Comparison of ENCODE assay signal across 15 cellular contexts in the genomic region with DNA sequence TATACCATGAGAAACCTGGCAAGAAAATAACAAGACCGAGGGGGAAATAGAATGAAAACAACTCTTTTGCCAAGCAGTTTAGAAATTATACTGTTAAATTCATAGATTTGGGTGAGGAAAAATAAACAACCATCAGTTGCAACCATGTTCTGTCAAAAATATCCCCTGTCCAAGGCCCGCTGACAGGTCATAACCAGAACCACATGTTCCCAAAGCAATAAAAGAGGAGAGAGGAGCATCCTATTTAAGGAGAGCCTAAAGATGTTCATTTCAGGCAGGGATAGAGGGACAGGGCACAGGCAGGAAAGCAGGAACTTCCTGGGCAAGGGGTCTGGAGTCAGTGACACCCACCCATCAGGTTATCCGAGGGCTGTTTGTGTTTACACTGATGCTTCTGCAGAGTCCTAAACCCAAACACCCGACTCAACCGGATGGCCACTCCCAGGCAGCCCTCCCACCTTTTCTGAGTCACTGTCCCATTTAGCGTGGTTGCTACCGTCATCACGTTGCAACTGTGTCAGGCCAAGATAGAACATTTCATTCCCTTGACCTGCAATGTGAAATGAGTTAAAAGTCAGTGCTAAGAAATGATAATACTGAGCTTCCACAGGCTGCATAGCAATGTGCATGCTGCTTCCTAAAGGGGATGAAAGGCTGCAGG.
DNase-seq lines count a peak whose midpoint lies in the region; ATAC-seq, FAIRE-seq and TF ChIP-seq lines count a peak whose summit lies in the region.
"Had no signal": no experiment of that assay in that cellular context is flagged by ENCODE, and none has a peak within 500 bp of the region (broad histone marks: within the 10 kb centered on the region; RNA-seq: fewer than 3 reads in every experiment).

No MANE protein-coding gene starts in this region.

- FAIRE-seq in keratinocyte (lab: Jason Lieb, UNC) (peak; percentile 57), urothelium cell line (lab: Jason Lieb, UNC) (peak; percentile 89)
- FAIRE-seq: GM18507 had no signal

- H3K36me3 Mint-ChIP-seq in activated T-cell treated with anti-CD3 and anti-CD28 coated beads, Interleukin-2, amount 50 U/mL, for 72 hours (ENCODE audit: insufficient read depth in 2 of 2) = no peaks in the 10 kb centered on the region
- peaks cover 2 to 9% (median 5%) of the 10 kb centered on the region in 3 donors for H3K36me3 Mint-ChIP-seq in CD8-positive, alpha-beta memory T cell

- H3K4me2 ChIP-seq in keratinocyte (ENCODE audit: control insufficient read depth, extremely low read depth, insufficient read depth, low read depth, low read length) = peak overlapping the region; percentile 16

- H3K27me3 Mint-ChIP-seq in activated T-cell treated with anti-CD3 and anti-CD28 coated beads, Interleukin-2, amount 50 U/mL, for 72 hours (ENCODE audit: low read depth) = no peaks in the 10 kb centered on the region
- H3K27me3 Mint-ChIP-seq in CD8-positive, alpha-beta memory T cell = peaks cover 0 to 2% of the 10 kb centered on the region in 2 donors
- H3K27me3 Mint-ChIP-seq: activated CD8-positive, alpha-beta T cell treated with anti-CD3 and anti-CD28 coated beads for 36 hours had no signal

- no peak overlapping the region for H3K27ac ChIP-seq in keratinocyte (ENCODE audit: control insufficient read depth, insufficient read depth, low read length)
- no peak overlapping the region for H3K27ac ChIP-seq in CD8-positive, alpha-beta memory T cell (ENCODE audit: low read depth, low read length)
- H3K27ac ChIP-seq: 22Rv1, HL-60 had no signal

- H3K27ac Mint-ChIP-seq in activated T-cell treated with anti-CD3 and anti-CD28 coated beads, Interleukin-2, amount 50 U/mL, for 72 hours = peak overlapping the region; percentile 76
- peak overlapping the region in 2 of 8 donors; percentile 29 to 46 for H3K27ac Mint-ChIP-seq in CD8-positive, alpha-beta memory T cell
- H3K27ac Mint-ChIP-seq: activated CD8-positive, alpha-beta T cell treated with anti-CD3 and anti-CD28 coated beads for 36 hours; activated naive CD4-positive, alpha-beta T cell treated with anti-CD3 and anti-CD28 coated beads, Interleukin-2, amount 50 U/mL, for 72 hours had no signal

- DNase-seq in activated T-cell treated with anti-CD3 and anti-CD28 coated beads, Interleukin-2, amount 50 U/mL, for 72 hours = no peak
- DNase-seq in activated T-cell treated with anti-CD3 and anti-CD28 coated beads, Interleukin-2, amount 50 U/mL, for 1 hour = no peak
- DNase-seq in choroid plexus epithelial cell (ENCODE audit: low read depth) (peak; percentile 83), keratinocyte (ENCODE audit: low read depth, low spot score) (no peak), urothelium cell line (ENCODE audit: low spot score) (peak; percentile 70)
- DNase-seq in CD8-positive, alpha-beta memory T cell = no peak
- DNase-seq: activated CD8-positive, alpha-beta T cell treated with anti-CD3 and anti-CD28 coated beads for 36 hours; NCI-H1048 had no signal

- H3K79me2 ChIP-seq in keratinocyte (ENCODE audit: control insufficient read depth, insufficient read depth, low read length) = no peaks in the 10 kb centered on the region

- H3K9ac ChIP-seq in keratinocyte (ENCODE audit: control insufficient read depth, extremely low read depth, insufficient read depth, low read length) = no peak overlapping the region

- POLR2A ChIA-PET in CD8-positive, alpha-beta memory T cell (lab: Charles Lee) = no interaction called here

- H3K9me3 Mint-ChIP-seq in activated T-cell treated with anti-CD3 and anti-CD28 coated beads, Interleukin-2, amount 50 U/mL, for 72 hours = peaks cover 3 to 9% of the 10 kb centered on the region in 2 donors
- H3K9me3 Mint-ChIP-seq in CD8-positive, alpha-beta memory T cell = peaks cover 0 to 15% (median 5%) of the 10 kb centered on the region in 5 donors

- no peak overlapping the region for H3K4me3 Mint-ChIP-seq in activated T-cell treated with anti-CD3 and anti-CD28 coated beads, Interleukin-2, amount 50 U/mL, for 72 hours
- no peak overlapping the region for H3K4me3 Mint-ChIP-seq in CD8-positive, alpha-beta memory T cell
- H3K4me3 Mint-ChIP-seq: activated CD8-positive, alpha-beta T cell treated with anti-CD3 and anti-CD28 coated beads for 36 hours had no signal

- H2AFZ ChIP-seq in keratinocyte (ENCODE audit: control insufficient read depth, low read length) = no peak overlapping the region

- no peaks in the 10 kb centered on the region for H3K4me1 Mint-ChIP-seq in activated T-cell treated with anti-CD3 and anti-CD28 coated beads, Interleukin-2, amount 50 U/mL, for 72 hours (ENCODE audit: low read depth)
- H3K4me1 Mint-ChIP-seq in CD8-positive, alpha-beta memory T cell = no peaks in the 10 kb centered on the region

- H4K20me1 ChIP-seq in keratinocyte (ENCODE audit: control insufficient read depth, extremely low read depth, insufficient read depth, low read length) = no peaks in the 10 kb centered on the region

- ATAC-seq in activated T-cell treated with anti-CD3 and anti-CD28 coated beads, Interleukin-2, amount 50 U/mL, for 72 hours (replicated peaks in 1 of 2) = no peak
- no peak for ATAC-seq in HG02938 (IDR thresholded peaks at IDR 0.05; ENCODE audit: unreplicated experiment)
- no peak for ATAC-seq in GM21447 (IDR thresholded peaks at IDR 0.05; ENCODE audit: unreplicated experiment)
- ATAC-seq: activated CD8-positive, alpha-beta T cell treated with anti-CD3 and anti-CD28 coated beads for 36 hours; activated naive CD4-positive, alpha-beta T cell treated with anti-CD3 and anti-CD28 coated beads, Interleukin-2, amount 50 U/mL, for 72 hours had no signal

- no peaks in the 10 kb centered on the region for H3K4me1 ChIP-seq in keratinocyte (ENCODE audit: control insufficient read depth, extremely low read depth, insufficient read depth, low read length)
- no peaks in the 10 kb centered on the region for H3K4me1 ChIP-seq in CD8-positive, alpha-beta memory T cell (ENCODE audit: insufficient read depth, low read length)

- no peaks in the 10 kb centered on the region for H3K36me3 ChIP-seq in keratinocyte (ENCODE audit: control insufficient read depth in 2 of 2, extremely low read depth in 1 of 2, insufficient read depth in 2 of 2, low read length in 2 of 2)
- H3K36me3 ChIP-seq in CD8-positive, alpha-beta memory T cell (ENCODE audit: insufficient read depth, low read length) = no peaks in the 10 kb centered on the region

- CTCF ChIA-PET in CD8-positive, alpha-beta memory T cell (lab: Charles Lee) = no interaction called here

- TF ChIP-seq CTCF in choroid plexus epithelial cell (conservative IDR thresholded peaks at IDR 0.05; ENCODE audit: low read depth, low read length) (no peak), keratinocyte (optimal IDR thresholded peaks at IDR 0.05 in 1 of 3, IDR thresholded peaks at IDR 0.05 in 1 of 3, conservative IDR thresholded peaks at IDR 0.05 in 1 of 3; ENCODE audit: extremely low read depth in 1 of 3, insufficient read depth in 2 of 3, low read length in 3 of 3) (no peak)

- no peaks in the 10 kb centered on the region for H3K27me3 ChIP-seq in keratinocyte (ENCODE audit: control insufficient read depth, extremely low read depth, insufficient read depth, low read length)
- H3K27me3 ChIP-seq in CD8-positive, alpha-beta memory T cell (ENCODE audit: insufficient read depth, low read length, poor library complexity, severe bottlenecking) = no peaks in the 10 kb centered on the region
- H3K27me3 ChIP-seq: dorsolateral prefrontal cortex had no signal

- no peaks in the 10 kb centered on the region for H3K9me1 ChIP-seq in keratinocyte (ENCODE audit: control insufficient read depth, extremely low read depth, insufficient read depth, low read length)

- H3K9me3 ChIP-seq in keratinocyte (ENCODE audit: control insufficient read depth, low read depth, low read length) = no peaks in the 10 kb centered on the region
- no peaks in the 10 kb centered on the region for H3K9me3 ChIP-seq in CD8-positive, alpha-beta memory T cell (ENCODE audit: low read length)

- H3K4me3 ChIP-seq in choroid plexus epithelial cell (ENCODE audit: low read depth, low read length) (no peak overlapping the region), keratinocyte (ENCODE audit: control insufficient read depth in 2 of 3, extremely low read depth in 1 of 3, insufficient read depth in 2 of 3, low read depth in 1 of 3, low read length in 3 of 3) (no peak overlapping the region)
- no peak overlapping the region for H3K4me3 ChIP-seq in CD8-positive, alpha-beta memory T cell (ENCODE audit: low read length)
- H3K4me3 ChIP-seq: dorsolateral prefrontal cortex had no signal

- dilution Hi-C loops in keratinocyte (cut with MboI; ENCODE audit: extremely low pct_ligation_motif_present, low sequenced_read_pairs) = no loop called here

Comparison
In these comparisons a context has a peak if more than half of its experiments do, and no peak if none do; other contexts are left out.
1. DNase-seq: peak in choroid plexus epithelial cell (single experiment) and urothelium cell line (single experiment); none in activated T-cell treated with anti-CD3 and anti-CD28 coated beads, Interleukin-2, amount 50 U/mL, for 72 hours (0 of 2), activated T-cell treated with anti-CD3 and anti-CD28 coated beads, Interleukin-2, amount 50 U/mL, for 1 hour (single experiment), keratinocyte (single experiment) and CD8-positive, alpha-beta memory T cell (0 of 5).